Comparison of ENCODE assay signal across 1 cellular context in genomic region chr11:46408407-46408986, GRCh38.
TF ChIP-seq lines count a peak whose summit lies in the region.

No MANE protein-coding gene starts in this region.

TF ChIP-seq in WTC11, 78 proteins besides CTCF, POLR2A, EP300 and RAD21 (continued from another document):
- TF ChIP-seq ZNF532 (CRISPR knock-in tag; IDR thresholded peaks at IDR 0.05; ENCODE audit: borderline replicate concordance) (no peak), SOX15 (CRISPR knock-in tag; IDR thresholded peaks at IDR 0.05) (no peak), E2F1 (CRISPR knock-in tag; IDR thresholded peaks at IDR 0.05) (no peak), FOXJ3 (CRISPR knock-in tag; IDR thresholded peaks at IDR 0.05; ENCODE audit: borderline replicate concordance) (no peak), AFF4 (CRISPR knock-in tag; IDR thresholded peaks at IDR 0.05; ENCODE audit: borderline replicate concordance) (no peak), JUN (CRISPR knock-in tag; IDR thresholded peaks at IDR 0.05) (no peak), ATF6 (CRISPR knock-in tag; IDR thresholded peaks at IDR 0.05) (no peak)
TF ChIP-seq in WTC11: peak in this region for 1.
